ENCODE assay signal across 28 cellular contexts in genomic region chr3:35793668-35794067, GRCh38.
"Had no signal": no experiment of that assay in that cellular context is flagged by ENCODE, and none has a peak within 500 bp of the region (broad histone marks: within the 10 kb centered on the region; RNA-seq: fewer than 3 reads in every experiment).

No MANE protein-coding gene starts in this region.

- H3K9me3 ChIP-seq: ascending aorta, esophagus squamous epithelium, gastroesophageal sphincter had no signal

- DNase-seq: activated CD4-positive, alpha-beta memory T cell treated with anti-CD3 and anti-CD28 coated beads, Interleukin-2, amount 10 ng/mL, durations not matched to agents 7 days and 5 days; activated CD4-positive, alpha-beta T cell treated with anti-CD3 and anti-CD28 coated beads for 1 hour; activated CD4-positive, alpha-beta T cell treated with anti-CD3 and anti-CD28 coated beads for 4 hours; activated CD4-positive, alpha-beta T cell treated with anti-CD3 and anti-CD28 coated beads, Interleukin-2, amount 10 ng/mL, durations not matched to agents 7 days and 5 days; activated CD4-positive, alpha-beta T cell treated with anti-CD3 and anti-CD28 coated beads, Interleukin-2, amount 50 U/mL, for 4 hours; activated CD8-positive, alpha-beta memory T cell treated with anti-CD3 and anti-CD28 coated beads, Interleukin-2, amount 50 U/mL, for 48 hours; activated gamma-delta T cell; activated naive CD4-positive, alpha-beta T cell; activated naive CD4-positive, alpha-beta T cell treated with anti-CD3 and anti-CD28 coated beads, Interleukin-2, amount 10 ng/mL, durations not matched to agents 7 days and 5 days; activated naive CD8-positive, alpha-beta T cell treated with anti-CD3 and anti-CD28 coated beads, Interleukin-2, amount 10 ng/mL, durations not matched to agents 7 days and 5 days; activated T-cell treated with anti-CD3 and anti-CD28 coated beads for 4 hours; activated T-cell treated with anti-CD3 and anti-CD28 coated beads, Interleukin-2, amount 50 U/mL, for 24 hours; activated T-cell treated with anti-CD3 and anti-CD28 coated beads, Interleukin-2, amount 50 U/mL, for 72 hours; cortex of kidney; dermis blood vessel endothelial cell; effector CD4-positive, alpha-beta T cell; esophagus squamous epithelium; foreskin melanocyte; T-helper 1 cell; T-helper 17 cell; T1000 had no signal

- H3K4me1 Mint-ChIP-seq: activated CD4-positive, alpha-beta memory T cell treated with anti-CD3 and anti-CD28 coated beads, Interleukin-2, amount 10 ng/mL, durations not matched to agents 7 days and 5 days; activated CD4-positive, alpha-beta T cell treated with anti-CD3 and anti-CD28 coated beads, Interleukin-2, amount 10 ng/mL, durations not matched to agents 7 days and 5 days; activated naive CD4-positive, alpha-beta T cell treated with anti-CD3 and anti-CD28 coated beads, Interleukin-2, amount 10 ng/mL, durations not matched to agents 7 days and 5 days; activated naive CD8-positive, alpha-beta T cell treated with anti-CD3 and anti-CD28 coated beads, Interleukin-2, amount 10 ng/mL, durations not matched to agents 7 days and 5 days; central memory CD8-positive, alpha-beta T cell; T-helper 17 cell had no signal

- H3K27ac Mint-ChIP-seq: activated CD4-positive, alpha-beta memory T cell treated with anti-CD3 and anti-CD28 coated beads, Interleukin-2, amount 10 ng/mL, durations not matched to agents 7 days and 5 days; activated CD4-positive, alpha-beta T cell treated with anti-CD3 and anti-CD28 coated beads, Interleukin-2, amount 10 ng/mL, durations not matched to agents 7 days and 5 days; activated naive CD4-positive, alpha-beta T cell treated with anti-CD3 and anti-CD28 coated beads, Interleukin-2, amount 10 ng/mL, durations not matched to agents 7 days and 5 days; activated naive CD4-positive, alpha-beta T cell treated with anti-CD3 and anti-CD28 coated beads, Interleukin-2, amount 50 U/mL, for 72 hours; activated naive CD8-positive, alpha-beta T cell treated with anti-CD3 and anti-CD28 coated beads, Interleukin-2, amount 10 ng/mL, durations not matched to agents 7 days and 5 days; activated T-cell treated with anti-CD3 and anti-CD28 coated beads, Interleukin-2, amount 50 U/mL, for 24 hours; activated T-cell treated with anti-CD3 and anti-CD28 coated beads, Interleukin-2, amount 50 U/mL, for 72 hours; T-helper 17 cell; T-helper 2 cell treated with Interferon-gamma antibody and Interleukin-4, amounts not matched to agents 5 μg/mL and 100 μg/mL, for 36 hours had no signal

- H3K9me3 Mint-ChIP-seq: activated CD4-positive, alpha-beta T cell treated with anti-CD3 and anti-CD28 coated beads, Interleukin-2, amount 10 ng/mL, durations not matched to agents 7 days and 5 days; activated naive CD4-positive, alpha-beta T cell treated with anti-CD3 and anti-CD28 coated beads, Interleukin-2, amount 10 ng/mL, durations not matched to agents 7 days and 5 days; activated naive CD8-positive, alpha-beta T cell treated with anti-CD3 and anti-CD28 coated beads, Interleukin-2, amount 10 ng/mL, durations not matched to agents 7 days and 5 days; activated T-cell treated with anti-CD3 and anti-CD28 coated beads, Interleukin-2, amount 50 U/mL, for 72 hours; brain; T-helper 2 cell treated with Interferon-gamma antibody and Interleukin-4, amounts not matched to agents 5 μg/mL and 100 μg/mL, for 36 hours had no signal

- H3K27me3 Mint-ChIP-seq: activated CD4-positive, alpha-beta memory T cell treated with anti-CD3 and anti-CD28 coated beads, Interleukin-2, amount 10 ng/mL, durations not matched to agents 7 days and 5 days; activated CD4-positive, alpha-beta T cell treated with anti-CD3 and anti-CD28 coated beads, Interleukin-2, amount 10 ng/mL, durations not matched to agents 7 days and 5 days; activated naive CD4-positive, alpha-beta T cell treated with anti-CD3 and anti-CD28 coated beads, Interleukin-2, amount 10 ng/mL, durations not matched to agents 7 days and 5 days; activated naive CD8-positive, alpha-beta T cell treated with anti-CD3 and anti-CD28 coated beads, Interleukin-2, amount 10 ng/mL, durations not matched to agents 7 days and 5 days; activated T-cell treated with anti-CD3 and anti-CD28 coated beads, Interleukin-2, amount 50 U/mL, for 24 hours; brain; central memory CD8-positive, alpha-beta T cell; T-helper 17 cell had no signal

- H3K27me3 ChIP-seq: ascending aorta, esophagus squamous epithelium, gastroesophageal sphincter had no signal

- H3K36me3 Mint-ChIP-seq: activated naive CD4-positive, alpha-beta T cell treated with anti-CD3 and anti-CD28 coated beads, Interleukin-2, amount 10 ng/mL, durations not matched to agents 7 days and 5 days; activated naive CD4-positive, alpha-beta T cell treated with anti-CD3 and anti-CD28 coated beads, Interleukin-2, amount 50 U/mL, for 72 hours; activated naive CD8-positive, alpha-beta T cell treated with anti-CD3 and anti-CD28 coated beads, Interleukin-2, amount 10 ng/mL, durations not matched to agents 7 days and 5 days had no signal

- H3K36me3 ChIP-seq: ascending aorta, esophagus squamous epithelium, gastroesophageal sphincter had no signal

- ATAC-seq: activated naive CD4-positive, alpha-beta T cell treated with anti-CD3 and anti-CD28 coated beads, Interleukin-2, amount 50 U/mL, for 72 hours; activated T-cell treated with anti-CD3 and anti-CD28 coated beads, Interleukin-2, amount 50 U/mL, for 72 hours; gastroesophageal sphincter; T-helper 17 cell had no signal

- H3K4me3 Mint-ChIP-seq: activated CD4-positive, alpha-beta memory T cell treated with anti-CD3 and anti-CD28 coated beads, Interleukin-2, amount 10 ng/mL, durations not matched to agents 7 days and 5 days; activated CD4-positive, alpha-beta T cell treated with anti-CD3 and anti-CD28 coated beads, Interleukin-2, amount 10 ng/mL, durations not matched to agents 7 days and 5 days; activated naive CD4-positive, alpha-beta T cell treated with anti-CD3 and anti-CD28 coated beads, Interleukin-2, amount 10 ng/mL, durations not matched to agents 7 days and 5 days; activated naive CD8-positive, alpha-beta T cell treated with anti-CD3 and anti-CD28 coated beads, Interleukin-2, amount 10 ng/mL, durations not matched to agents 7 days and 5 days; activated T-cell treated with anti-CD3 and anti-CD28 coated beads, Interleukin-2, amount 50 U/mL, for 24 hours; activated T-cell treated with anti-CD3 and anti-CD28 coated beads, Interleukin-2, amount 50 U/mL, for 72 hours; brain; central memory CD8-positive, alpha-beta T cell; T-helper 17 cell; T-helper 2 cell treated with Interferon-gamma antibody and Interleukin-4, amounts not matched to agents 5 μg/mL and 100 μg/mL, for 36 hours had no signal

- H3K27ac ChIP-seq: ascending aorta, epithelial cell of prostate, esophagus squamous epithelium, gastroesophageal sphincter had no signal

- H3K4me3 ChIP-seq: ascending aorta, esophagus squamous epithelium, gastroesophageal sphincter had no signal

- H3K4me1 ChIP-seq: ascending aorta, esophagus squamous epithelium, gastroesophageal sphincter had no signal
